In the genomic region with DNA sequence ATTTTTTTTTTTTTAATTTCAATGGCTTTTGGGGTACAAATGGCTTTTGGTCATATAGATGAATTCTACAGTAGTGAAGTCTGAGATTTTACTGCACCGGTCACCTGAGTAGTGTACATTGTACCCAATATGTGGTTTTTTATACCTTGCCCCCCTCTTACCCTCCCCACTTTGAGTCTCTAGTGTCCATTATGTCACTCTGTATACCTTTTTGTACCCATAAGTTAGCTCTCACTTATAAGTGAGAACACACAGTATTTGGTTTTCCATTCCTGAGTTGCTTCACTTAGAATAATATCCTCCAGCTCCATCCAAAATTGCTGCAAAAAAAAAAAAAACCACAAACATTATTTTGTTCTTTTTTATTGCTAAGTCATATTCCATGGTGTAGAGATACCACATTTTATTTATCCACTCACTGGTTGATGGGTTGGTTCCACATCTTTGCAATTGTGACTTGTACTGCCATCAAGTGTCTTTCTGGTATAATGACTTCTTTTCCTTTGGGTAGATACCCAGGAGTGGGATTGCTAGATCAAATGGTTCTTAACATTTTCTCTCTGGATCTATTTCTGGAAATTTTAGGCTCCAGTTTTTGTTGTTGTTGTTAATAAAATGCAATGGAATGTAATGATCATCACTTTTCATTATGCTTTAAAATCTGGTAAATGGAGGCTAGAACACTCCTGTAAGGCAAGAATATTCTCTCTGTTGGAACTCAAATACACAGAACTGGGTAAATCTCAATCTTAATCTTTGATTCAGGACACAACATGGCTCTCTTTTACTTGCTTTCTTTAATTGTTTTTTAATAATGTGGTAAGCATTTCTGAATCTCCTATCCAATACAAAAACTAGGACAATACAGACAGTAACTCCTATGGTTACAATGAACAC, we compare ENCODE assay signal across 8 cellular contexts. TPM values are rescaled to one million over a fixed set of nuclear protein-coding genes. Genes with fewer than 3 reads are reported as not detected.
DNase-seq lines count a peak whose midpoint lies in the region; ATAC-seq lines count a peak whose summit lies in the region.

No MANE protein-coding gene starts in this region.

- peaks cover 72% of the 10 kb centered on the region for H3K36me3 Mint-ChIP-seq in activated naive CD4-positive, alpha-beta T cell treated with anti-CD3 and anti-CD28 coated beads, Interleukin-2, amount 10 ng/mL, durations not matched to agents 7 days and 5 days
- peaks cover 50% of the 10 kb centered on the region for H3K36me3 Mint-ChIP-seq in central memory CD8-positive, alpha-beta T cell (ENCODE audit: insufficient read depth)

- H3K36me3 ChIP-seq in SJCRH30 = peaks cover 42% of the 10 kb centered on the region

- no peaks in the 10 kb centered on the region for H3K9me3 ChIP-seq in SJCRH30 (replicated peaks)

- H3K9me3 Mint-ChIP-seq in activated naive CD4-positive, alpha-beta T cell treated with anti-CD3 and anti-CD28 coated beads, Interleukin-2, amount 10 ng/mL, durations not matched to agents 7 days and 5 days = no peaks in the 10 kb centered on the region
- H3K9me3 Mint-ChIP-seq in central memory CD8-positive, alpha-beta T cell = no peaks in the 10 kb centered on the region

- ATAC-seq in central memory CD8-positive, alpha-beta T cell (replicated peaks; ENCODE audit: extremely low read depth, poor library complexity, severe bottlenecking) = no peak
- ATAC-seq in GM19397 (IDR thresholded peaks at IDR 0.05; ENCODE audit: unreplicated experiment) (no peak), GM18907 (IDR thresholded peaks at IDR 0.05; ENCODE audit: unreplicated experiment) (no peak)

- no peak overlapping the region for H3K27ac ChIP-seq in SJCRH30

- no peak overlapping the region for H3K4me3 Mint-ChIP-seq in activated naive CD4-positive, alpha-beta T cell treated with anti-CD3 and anti-CD28 coated beads, Interleukin-2, amount 10 ng/mL, durations not matched to agents 7 days and 5 days
- H3K4me3 Mint-ChIP-seq in central memory CD8-positive, alpha-beta T cell = no peak overlapping the region

- peaks cover 2% of the 10 kb centered on the region; the same call in 1 of the 2 replicates for H3K4me1 ChIP-seq in SJCRH30

- no peaks in the 10 kb centered on the region for H3K27me3 Mint-ChIP-seq in activated naive CD4-positive, alpha-beta T cell treated with anti-CD3 and anti-CD28 coated beads, Interleukin-2, amount 10 ng/mL, durations not matched to agents 7 days and 5 days
- H3K27me3 Mint-ChIP-seq in central memory CD8-positive, alpha-beta T cell = no peaks in the 10 kb centered on the region

- peak overlapping the region; percentile 75 for H3K27ac Mint-ChIP-seq in activated naive CD4-positive, alpha-beta T cell treated with anti-CD3 and anti-CD28 coated beads, Interleukin-2, amount 10 ng/mL, durations not matched to agents 7 days and 5 days
- H3K27ac Mint-ChIP-seq in central memory CD8-positive, alpha-beta T cell (ENCODE audit: low read depth) = peak overlapping the region; percentile 100

- CTCF ChIA-PET in activated naive CD4-positive, alpha-beta T cell treated with anti-CD3 and anti-CD28 coated beads, Interleukin-2, amount 10 ng/mL, durations not matched to agents 7 days and 5 days (lab: Charles Lee) = interaction anchor here (0.6 to 1.4 kb wide), 6 partner anchors 12 to 73 kb away, joined by 3 to 8 read pairs (median 5); no protein-coding TSS in a partner anchor

- DNase-seq in activated naive CD4-positive, alpha-beta T cell treated with anti-CD3 and anti-CD28 coated beads, Interleukin-2, amount 10 ng/mL, durations not matched to agents 7 days and 5 days = no peak
- no peak for DNase-seq in activated naive CD4-positive, alpha-beta T cell treated with anti-CD3 and anti-CD28 coated beads, Interleukin-2, amount 50 U/mL, for 16 hours
- DNase-seq in NCI-H748 (lab: John Stamatoyannopoulos, UW; ENCODE audit: unreplicated experiment) (peak; percentile 28), pons (ENCODE audit: low spot score) (peak; percentile 80), SJCRH30 (no peak)
- no peak for DNase-seq in central memory CD8-positive, alpha-beta T cell (ENCODE audit: low spot score in 2 of 2)

- peaks cover 87% of the 10 kb centered on the region for H3K4me1 Mint-ChIP-seq in activated naive CD4-positive, alpha-beta T cell treated with anti-CD3 and anti-CD28 coated beads, Interleukin-2, amount 10 ng/mL, durations not matched to agents 7 days and 5 days
- H3K4me1 Mint-ChIP-seq in central memory CD8-positive, alpha-beta T cell = peaks cover 82% of the 10 kb centered on the region

- no peaks in the 10 kb centered on the region for H3K27me3 ChIP-seq in SJCRH30

- no peak overlapping the region for H3K4me3 ChIP-seq in SJCRH30

RNA-seq across cellular contexts. Expression of gene NEAT1, which starts 10.3 kb away (rescaled TPM):
- 6.2 and 12.8 TPM in 2 replicates for total RNA-seq in SJCRH30 (2014; rRNA removed; shearing (Covaris generic))

RNA-seq across cellular contexts. Expression of gene FRMD8, which starts 46.5 kb away (rescaled TPM):
- total RNA-seq in SJCRH30 (2014; rRNA removed; shearing (Covaris generic)) = 21.0 and 22.2 TPM in 2 replicates

RNA-seq across cellular contexts. Expression of gene SLC25A45, which starts 50.5 kb away (rescaled TPM):
- total RNA-seq in SJCRH30 (2014; rRNA removed; shearing (Covaris generic)) = 1.1 and 1.3 TPM in 2 replicates

Comparison
In these comparisons a context has a peak if more than half of its experiments do, and no peak if none do; other contexts are left out.
1. DNase-seq: peak in NCI-H748 (single experiment) and pons (single experiment); none in activated naive CD4-positive, alpha-beta T cell treated with anti-CD3 and anti-CD28 coated beads, Interleukin-2, amount 10 ng/mL, durations not matched to agents 7 days and 5 days (single experiment), activated naive CD4-positive, alpha-beta T cell treated with anti-CD3 and anti-CD28 coated beads, Interleukin-2, amount 50 U/mL, for 16 hours (single experiment), central memory CD8-positive, alpha-beta T cell (0 of 2) and SJCRH30 (0 of 2).